ENCODE assay signal across 8 cellular contexts in the genomic region with DNA sequence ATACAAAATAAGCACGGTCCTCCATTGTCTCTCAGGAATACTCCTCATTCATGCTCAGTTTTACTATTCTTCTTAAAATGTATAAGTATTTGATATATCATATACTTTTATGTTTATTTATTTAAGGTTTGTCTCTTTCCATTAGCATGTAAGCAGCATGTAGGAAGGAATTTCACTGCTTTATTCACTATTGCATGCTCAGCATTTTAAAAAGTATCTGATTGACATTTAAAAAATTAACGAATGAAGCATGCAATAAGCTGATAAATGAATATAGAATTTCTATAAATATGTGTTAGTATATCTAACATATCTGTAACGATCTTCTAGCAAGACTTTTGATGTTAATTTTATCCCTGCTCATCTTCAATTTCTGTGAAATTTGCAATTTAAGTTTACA.
"Had no signal": no experiment of that assay in that cellular context is flagged by ENCODE, and none has a peak within 500 bp of the region (broad histone marks: within the 10 kb centered on the region; RNA-seq: fewer than 3 reads in every experiment).

No MANE protein-coding gene starts in this region.

- ATAC-seq: GM23338, HCT116 had no signal

- H3K36me3 ChIP-seq: HAP-1 had no signal

- H2AFZ ChIP-seq: GM23338 had no signal

- H3K4me3 ChIP-seq: GM23338, HAP-1 had no signal

- DNase-seq: H7, HFFc6, KG1 had no signal

- H3K27ac ChIP-seq: HL-60 had no signal

- H3K4me2 ChIP-seq: GM23338 had no signal

- H3K4me1 ChIP-seq: HAP-1 had no signal

- FAIRE-seq: H1 had no signal

- H3K9me3 ChIP-seq: HAP-1 had no signal
